22 cellular contexts compared by ENCODE assay signal in genomic region chr5:74493426-74493825, GRCh38.
DNase-seq lines count a peak whose midpoint lies in the region; ATAC-seq and TF ChIP-seq lines count a peak whose summit lies in the region.
"Had no signal": no experiment of that assay in that cellular context is flagged by ENCODE, and none has a peak within 500 bp of the region (broad histone marks: within the 10 kb centered on the region; RNA-seq: fewer than 3 reads in every experiment).

No MANE protein-coding gene starts in this region.

- TF ChIP-seq CTCF in fibroblast of the aortic adventitia (IDR thresholded peaks at IDR 0.05; ENCODE audit: insufficient read depth, low read length), result no peak
- no peak for TF ChIP-seq CTCF in retinal pigment epithelial cell (conservative IDR thresholded peaks at IDR 0.05; ENCODE audit: low read depth, low read length)

- no peak for ATAC-seq in activated CD4-positive, CD25-positive, alpha-beta regulatory T cell treated with anti-CD3 and anti-CD28 coated beads, Interleukin-2, amount 50 U/mL, for 24 hours
- no peak for ATAC-seq in GM18861 (IDR thresholded peaks at IDR 0.05; ENCODE audit: unreplicated experiment)
- ATAC-seq: GM23338 had no signal

- H3K4me3 ChIP-seq in fibroblast of the aortic adventitia (ENCODE audit: low read depth, low read length) (no peak overlapping the region), retinal pigment epithelial cell (ENCODE audit: low read length) (no peak overlapping the region)
- H3K4me3 ChIP-seq: BLaER1, GM23338, HAP-1, Peyer's patch, SJCRH30 had no signal

- DNase-seq in EL, result peak; percentile 54
- peak; percentile 5 for DNase-seq in amniotic epithelial cell (ENCODE audit: low read depth)
- peak; percentile 46 for DNase-seq in fibroblast of the aortic adventitia (ENCODE audit: low read depth)
- peak; percentile 12 for DNase-seq in retinal pigment epithelial cell (ENCODE audit: low read depth)
- no peak for DNase-seq in anterior cingulate cortex (lab: John Stamatoyannopoulos, UW)
- no peak for DNase-seq in NCI-H510A (lab: John Stamatoyannopoulos, UW)
- DNase-seq: CD4-positive, alpha-beta T cell; COR-L47; DND-41; GDM1; KBM-7; NCI-H1105 treated with DMSO at 0.1 percent for 48 hours; NCI-H2029 treated with DMSO at 0.1 percent for 48 hours; NCI-H345; NCI-H524 treated with DMSO at 0.1 percent for 48 hours; Peyer's patch; SJCRH30 had no signal

Comparison
In these comparisons a context has a peak if more than half of its experiments do, and no peak if none do; other contexts are left out.
1. DNase-seq: peak in EL (single experiment), amniotic epithelial cell (single experiment), fibroblast of the aortic adventitia (single experiment) and retinal pigment epithelial cell (single experiment); none in anterior cingulate cortex (0 of 58) and NCI-H510A (single experiment).